Comparison of ENCODE assay signal across 5 cellular contexts in genomic region chr16:5221831-5222230, GRCh38.
DNase-seq lines count a peak whose midpoint lies in the region; ATAC-seq, FAIRE-seq and TF ChIP-seq lines count a peak whose summit lies in the region.
"Not testable (repeated sequence)": the region's sequence is repeated elsewhere in the genome, so short reads cannot be mapped to it uniquely, and the experiment has no call there.

No MANE protein-coding gene starts in this region.

- CTCF ChIA-PET in HepG2 (lab: Yijun Ruan, JAX; ENCODE audit: low intra/inter-chr PET ratio, low total read pairs) = not testable (repeated sequence)

- not testable (repeated sequence) for H3K9ac ChIP-seq in HepG2 (ENCODE audit: insufficient read depth, low read depth, low read length)

- not testable (repeated sequence) for TF ChIP-seq RAD21 in HepG2 (CRISPR knock-in tag; IDR thresholded peaks at IDR 0.05)

- not testable (repeated sequence) for H3K36me3 Mint-ChIP-seq in chondrocyte (ENCODE audit: low read depth)

- TF ChIP-seq EP300 in HepG2 (IDR thresholded peaks at IDR 0.05; ENCODE audit: low read depth in 2 of 2, low read length in 2 of 2); HepG2 (CRISPR knock-in tag; IDR thresholded peaks at IDR 0.05; ENCODE audit: borderline replicate concordance); sigmoid colon (IDR thresholded peaks at IDR 0.05): not testable (repeated sequence)

- 45% methylated on average over 15 of the region's 20 CpGs for WGBS in HepG2 (ENCODE audit: low lambda C conversion rate)
- whole genome bisulfite sequencing in sigmoid colon, 2 donors = 96 to 98% methylated on average over 20 of the region's 20 CpGs

- not testable (repeated sequence) for H3K27ac Mint-ChIP-seq in chondrocyte (ENCODE audit: unreplicated experiment)

- BruUV-seq in HepG2 (replicated peaks; lab: Mats Ljungman, UMichigan) = not testable (repeated sequence)

- H4K20me1 ChIP-seq in HepG2 (ENCODE audit: insufficient read depth, low read length) = not testable (repeated sequence)

- H3K79me2 ChIP-seq in HepG2 (ENCODE audit: insufficient read depth, low read length) = not testable (repeated sequence)

- TF ChIP-seq CTCF in chondrocyte (IDR thresholded peaks at IDR 0.05); HepG2 (CRISPR knock-in tag; IDR thresholded peaks at IDR 0.05); sigmoid colon (IDR thresholded peaks at IDR 0.05): not testable (repeated sequence)

- intact Hi-C loops in HepG2 (cut with micrococcal nuclease; ENCODE audit: unreplicated experiment); posterior vena cava (cut with DNase I); sigmoid colon (cut with DNase I): not testable (repeated sequence)

- FAIRE-seq in HepG2 (lab: Jason Lieb, UNC) = not testable (repeated sequence)

- not testable (repeated sequence) for ATAC-seq in HepG2

- not testable (repeated sequence) for H3K9me3 Mint-ChIP-seq in chondrocyte (ENCODE audit: low read depth)

- not testable (repeated sequence) for H3K4me3 Mint-ChIP-seq in chondrocyte (ENCODE audit: unreplicated experiment)

- peaks cover 2 to 24% of the 10 kb centered on the region in 2 experiments; a peak in 2 of 5 replicates for H3K27me3 ChIP-seq in HepG2 (ENCODE audit: control insufficient read depth in 1 of 2, insufficient read depth in 2 of 2, low read length in 2 of 2)
- H3K27me3 ChIP-seq in sigmoid colon = peaks cover 0 to 12% (median 0%) of the 10 kb centered on the region in 3 donors

- not testable (repeated sequence) for TF ChIP-seq POLR2A in HepG2 (IDR thresholded peaks at IDR 0.05; ENCODE audit: insufficient read depth in 1 of 2, low read depth in 2 of 2, low read length in 2 of 2); sigmoid colon (IDR thresholded peaks at IDR 0.05)

- not testable (repeated sequence) for H3K27me3 Mint-ChIP-seq in chondrocyte (ENCODE audit: low read depth)

- peak; percentile 74 for DNase-seq in chondrocyte (ENCODE audit: low spot score)
- not testable (repeated sequence) for DNase-seq in HepG2 (ENCODE audit: low spot score)
- DNase-seq in mesenteric fat pad (ENCODE audit: low spot score) = peak; percentile 37
- peak; percentile 38 for DNase-seq in posterior vena cava (ENCODE audit: low spot score)
- peak; percentile 10 for DNase-seq in sigmoid colon

- not testable (repeated sequence) for H3K4me3 ChIP-seq in HepG2 (replicated peaks in 1 of 3; ENCODE audit: insufficient read depth in 1 of 3, low read depth in 2 of 3, low read length in 3 of 3); sigmoid colon

- H3K9me3 ChIP-seq in HepG2 (ENCODE audit: low read length); sigmoid colon: not testable (repeated sequence)

- H3K4me1 ChIP-seq in HepG2 (ENCODE audit: insufficient read depth, low read length); sigmoid colon: not testable (repeated sequence)

- not testable (repeated sequence) for H3K4me1 Mint-ChIP-seq in chondrocyte (ENCODE audit: low read depth)

- not testable (repeated sequence) for H3K27ac ChIP-seq in HepG2 (ENCODE audit: extremely low read length, insufficient read depth, low read length); sigmoid colon

- H2AFZ ChIP-seq in HepG2 (ENCODE audit: low read length) = not testable (repeated sequence)

- POLR2A ChIA-PET in HepG2 (lab: Yijun Ruan, JAX) = not testable (repeated sequence)

- H3K4me2 ChIP-seq in HepG2 (ENCODE audit: low read depth, low read length) = not testable (repeated sequence)

- in situ Hi-C loops in HepG2 (cut with HindIII; ENCODE audit: extremely low pct_ligation_motif_present, low pct_unique_long_range_greater_than_20kb) = not testable (repeated sequence)

- H3K36me3 ChIP-seq in HepG2 (replicated peaks in 1 of 2; ENCODE audit: control insufficient read depth in 1 of 2, insufficient read depth in 2 of 2, low read length in 2 of 2); sigmoid colon: not testable (repeated sequence)

TF ChIP-seq in HepG2, 621 proteins besides CTCF, POLR2A, EP300 and RAD21:
- TF ChIP-seq NFYC (CRISPR knock-in tag; IDR thresholded peaks at IDR 0.05) = 0 out of 2 replicates have a peak, but pooled peaks have one; percentile 0
